ENCODE assay signal across 25 cellular contexts in the genomic region with DNA sequence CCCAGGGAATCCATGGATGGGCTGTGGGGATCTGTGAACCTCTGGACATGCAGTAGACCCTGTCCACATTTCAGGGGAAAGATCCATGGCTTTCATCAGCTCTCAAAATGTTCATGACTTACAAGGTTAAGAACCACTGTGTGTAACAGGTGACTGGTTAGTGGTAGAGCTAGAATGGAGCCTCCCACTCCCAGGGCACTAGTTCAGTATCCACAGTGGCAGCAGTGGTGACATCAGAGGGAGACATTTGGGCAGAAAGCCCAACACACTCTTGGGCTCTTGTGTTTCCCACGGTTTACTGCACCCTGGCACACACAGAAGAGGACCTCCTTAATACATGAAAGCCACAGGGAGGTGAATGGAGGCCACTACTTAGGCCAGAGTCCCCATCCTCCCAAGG. TPM values are rescaled to one million over a fixed set of nuclear protein-coding genes. Genes with fewer than 3 reads are reported as not detected.
"Had no signal": no experiment of that assay in that cellular context is flagged by ENCODE, and none has a peak within 500 bp of the region (broad histone marks: within the 10 kb centered on the region; RNA-seq: fewer than 3 reads in every experiment).

No MANE protein-coding gene starts in this region.

- H3K27ac Mint-ChIP-seq: T-cell had no signal

- DNase-seq: KBM-7, MV-4-11, NCI-H1048, NCI-H1105 treated with DMSO at 0.1 percent for 48 hours, NCI-H1417 treated with DMSO at 0.1 percent for 48 hours, NCI-H146, NCI-H1694 treated with DMSO at 0.1 percent for 48 hours, NCI-H1930, NCI-H2171 treated with DMSO at 0.1 percent for 48 hours, NCI-H345, NCI-H446 treated with DMSO at 0.1 percent for 48 hours, NCI-H510A treated with DMSO at 0.1 percent for 48 hours, NCI-H526, NCI-H82, PC-3, SHP77, SK-N-SH, SW 1271, T-cell had no signal

- H3K9me3 Mint-ChIP-seq: T-cell had no signal

- H3K4me3 Mint-ChIP-seq: T-cell had no signal

- H3K36me3 Mint-ChIP-seq: T-cell had no signal

- ATAC-seq: Panc1, PC-3, T-cell had no signal

RNA-seq across cellular contexts. Expression of gene KRT74, which starts 9.1 kb away (rescaled TPM):
- total RNA-seq: HT-29, LHCN-M2, MCF 10A, OCI-LY7, PC-3, SK-MEL-5 had no signal

RNA-seq across cellular contexts. Expression of gene KRT71, which starts 11.6 kb away (rescaled TPM):
- total RNA-seq: HT-29, LHCN-M2, MCF 10A, OCI-LY7, PC-3, SK-MEL-5, T-cell had no signal

RNA-seq across cellular contexts. Expression of gene KRT72, which starts 36.7 kb away (rescaled TPM):
- total RNA-seq: HT-29, LHCN-M2, MCF 10A, OCI-LY7, PC-3, SK-MEL-5 had no signal

RNA-seq across cellular contexts. Expression of gene KRT5, which starts 44.4 kb away (rescaled TPM):
- total RNA-seq: HT-29, LHCN-M2, PC-3, SK-MEL-5, T-cell had no signal

RNA-seq across cellular contexts. Expression of gene KRT73, which starts 53.8 kb away (rescaled TPM):
- total RNA-seq: HT-29, LHCN-M2, MCF 10A, OCI-LY7, PC-3, SK-MEL-5 had no signal
